Comparison of ENCODE assay signal across 2 cellular contexts in the genomic region with DNA sequence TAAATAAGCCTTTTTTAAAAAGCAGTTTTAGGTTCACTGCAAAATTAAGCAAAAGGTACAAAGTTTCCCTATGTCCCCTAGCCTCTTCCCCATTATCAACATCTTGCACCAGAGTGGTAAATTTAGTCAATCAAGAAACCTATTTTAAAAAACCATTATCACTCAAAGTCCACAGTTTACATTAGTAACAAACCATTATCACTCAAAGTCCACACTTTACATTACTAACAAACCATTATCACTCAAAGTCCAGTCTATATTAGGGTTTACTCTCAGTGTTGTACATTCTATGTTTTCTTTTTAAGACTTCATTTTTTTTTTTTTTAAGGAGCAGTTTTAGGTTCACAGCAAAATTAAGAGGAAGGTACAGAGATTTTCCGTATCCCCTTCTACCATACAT.
TF ChIP-seq lines count a peak whose summit lies in the region.

No MANE protein-coding gene starts in this region.

TF ChIP-seq in HepG2, 621 proteins besides CTCF, POLR2A, EP300 and RAD21:
- TF ChIP-seq, protein P1, sequence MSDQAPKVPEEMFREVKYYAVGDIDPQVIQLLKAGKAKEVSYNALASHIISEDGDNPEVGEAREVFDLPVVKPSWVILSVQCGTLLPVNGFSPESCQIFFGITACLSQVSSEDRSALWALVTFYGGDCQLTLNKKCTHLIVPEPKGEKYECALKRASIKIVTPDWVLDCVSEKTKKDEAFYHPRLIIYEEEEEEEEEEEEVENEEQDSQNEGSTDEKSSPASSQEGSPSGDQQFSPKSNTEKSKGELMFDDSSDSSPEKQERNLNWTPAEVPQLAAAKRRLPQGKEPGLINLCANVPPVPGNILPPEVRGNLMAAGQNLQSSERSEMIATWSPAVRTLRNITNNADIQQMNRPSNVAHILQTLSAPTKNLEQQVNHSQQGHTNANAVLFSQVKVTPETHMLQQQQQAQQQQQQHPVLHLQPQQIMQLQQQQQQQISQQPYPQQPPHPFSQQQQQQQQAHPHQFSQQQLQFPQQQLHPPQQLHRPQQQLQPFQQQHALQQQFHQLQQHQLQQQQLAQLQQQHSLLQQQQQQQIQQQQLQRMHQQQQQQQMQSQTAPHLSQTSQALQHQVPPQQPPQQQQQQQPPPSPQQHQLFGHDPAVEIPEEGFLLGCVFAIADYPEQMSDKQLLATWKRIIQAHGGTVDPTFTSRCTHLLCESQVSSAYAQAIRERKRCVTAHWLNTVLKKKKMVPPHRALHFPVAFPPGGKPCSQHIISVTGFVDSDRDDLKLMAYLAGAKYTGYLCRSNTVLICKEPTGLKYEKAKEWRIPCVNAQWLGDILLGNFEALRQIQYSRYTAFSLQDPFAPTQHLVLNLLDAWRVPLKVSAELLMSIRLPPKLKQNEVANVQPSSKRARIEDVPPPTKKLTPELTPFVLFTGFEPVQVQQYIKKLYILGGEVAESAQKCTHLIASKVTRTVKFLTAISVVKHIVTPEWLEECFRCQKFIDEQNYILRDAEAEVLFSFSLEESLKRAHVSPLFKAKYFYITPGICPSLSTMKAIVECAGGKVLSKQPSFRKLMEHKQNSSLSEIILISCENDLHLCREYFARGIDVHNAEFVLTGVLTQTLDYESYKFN (CRISPR knock-in tag; conservative IDR thresholded peaks at IDR 0.05) = peak; percentile 62
- TF ChIP-seq JUN (CRISPR knock-in tag; IDR thresholded peaks at IDR 0.05) (no peak), HNF4G (IDR thresholded peaks at IDR 0.05; ENCODE audit: borderline replicate concordance, low read depth, low read length) (0 out of 2 replicates have a peak, but pooled peaks have one; percentile 23), HNF4G (CRISPR knock-in tag; IDR thresholded peaks at IDR 0.05; ENCODE audit: borderline replicate concordance, low read depth) (no peak), MIXL1 (CRISPR knock-in tag; IDR thresholded peaks at IDR 0.05) (0 out of 2 replicates have a peak, but pooled peaks have one; percentile 42), NCOR1 (IDR thresholded peaks at IDR 0.05; ENCODE audit: borderline replicate concordance, low read length) (peak; percentile 73; the same call in 1 of the 2 replicates), HNF4A (CRISPR knock-in tag; IDR thresholded peaks at IDR 0.05) (peak; percentile 59; the same call in 1 of the 2 replicates), YEATS4 (CRISPR knock-in tag; IDR thresholded peaks at IDR 0.05; ENCODE audit: borderline replicate concordance) (no peak), POLR2AphosphoS5 (IDR thresholded peaks at IDR 0.05; ENCODE audit: low read depth, low read length) (no peak), FOXA3 (CRISPR knock-in tag; IDR thresholded peaks at IDR 0.05) (0 out of 2 replicates have a peak, but pooled peaks have one; percentile 11), EHMT2 (IDR thresholded peaks at IDR 0.05; ENCODE audit: borderline replicate concordance, low read depth, low read length) (peak; percentile 21; the same call in 1 of the 2 replicates)
- TF ChIP-seq, protein P2, sequence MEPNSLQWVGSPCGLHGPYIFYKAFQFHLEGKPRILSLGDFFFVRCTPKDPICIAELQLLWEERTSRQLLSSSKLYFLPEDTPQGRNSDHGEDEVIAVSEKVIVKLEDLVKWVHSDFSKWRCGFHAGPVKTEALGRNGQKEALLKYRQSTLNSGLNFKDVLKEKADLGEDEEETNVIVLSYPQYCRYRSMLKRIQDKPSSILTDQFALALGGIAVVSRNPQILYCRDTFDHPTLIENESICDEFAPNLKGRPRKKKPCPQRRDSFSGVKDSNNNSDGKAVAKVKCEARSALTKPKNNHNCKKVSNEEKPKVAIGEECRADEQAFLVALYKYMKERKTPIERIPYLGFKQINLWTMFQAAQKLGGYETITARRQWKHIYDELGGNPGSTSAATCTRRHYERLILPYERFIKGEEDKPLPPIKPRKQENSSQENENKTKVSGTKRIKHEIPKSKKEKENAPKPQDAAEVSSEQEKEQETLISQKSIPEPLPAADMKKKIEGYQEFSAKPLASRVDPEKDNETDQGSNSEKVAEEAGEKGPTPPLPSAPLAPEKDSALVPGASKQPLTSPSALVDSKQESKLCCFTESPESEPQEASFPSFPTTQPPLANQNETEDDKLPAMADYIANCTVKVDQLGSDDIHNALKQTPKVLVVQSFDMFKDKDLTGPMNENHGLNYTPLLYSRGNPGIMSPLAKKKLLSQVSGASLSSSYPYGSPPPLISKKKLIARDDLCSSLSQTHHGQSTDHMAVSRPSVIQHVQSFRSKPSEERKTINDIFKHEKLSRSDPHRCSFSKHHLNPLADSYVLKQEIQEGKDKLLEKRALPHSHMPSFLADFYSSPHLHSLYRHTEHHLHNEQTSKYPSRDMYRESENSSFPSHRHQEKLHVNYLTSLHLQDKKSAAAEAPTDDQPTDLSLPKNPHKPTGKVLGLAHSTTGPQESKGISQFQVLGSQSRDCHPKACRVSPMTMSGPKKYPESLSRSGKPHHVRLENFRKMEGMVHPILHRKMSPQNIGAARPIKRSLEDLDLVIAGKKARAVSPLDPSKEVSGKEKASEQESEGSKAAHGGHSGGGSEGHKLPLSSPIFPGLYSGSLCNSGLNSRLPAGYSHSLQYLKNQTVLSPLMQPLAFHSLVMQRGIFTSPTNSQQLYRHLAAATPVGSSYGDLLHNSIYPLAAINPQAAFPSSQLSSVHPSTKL (CRISPR knock-in tag; IDR thresholded peaks at IDR 0.05) = 0 out of 2 replicates have a peak, but pooled peaks have one; percentile 25
- TF ChIP-seq, protein P3, sequence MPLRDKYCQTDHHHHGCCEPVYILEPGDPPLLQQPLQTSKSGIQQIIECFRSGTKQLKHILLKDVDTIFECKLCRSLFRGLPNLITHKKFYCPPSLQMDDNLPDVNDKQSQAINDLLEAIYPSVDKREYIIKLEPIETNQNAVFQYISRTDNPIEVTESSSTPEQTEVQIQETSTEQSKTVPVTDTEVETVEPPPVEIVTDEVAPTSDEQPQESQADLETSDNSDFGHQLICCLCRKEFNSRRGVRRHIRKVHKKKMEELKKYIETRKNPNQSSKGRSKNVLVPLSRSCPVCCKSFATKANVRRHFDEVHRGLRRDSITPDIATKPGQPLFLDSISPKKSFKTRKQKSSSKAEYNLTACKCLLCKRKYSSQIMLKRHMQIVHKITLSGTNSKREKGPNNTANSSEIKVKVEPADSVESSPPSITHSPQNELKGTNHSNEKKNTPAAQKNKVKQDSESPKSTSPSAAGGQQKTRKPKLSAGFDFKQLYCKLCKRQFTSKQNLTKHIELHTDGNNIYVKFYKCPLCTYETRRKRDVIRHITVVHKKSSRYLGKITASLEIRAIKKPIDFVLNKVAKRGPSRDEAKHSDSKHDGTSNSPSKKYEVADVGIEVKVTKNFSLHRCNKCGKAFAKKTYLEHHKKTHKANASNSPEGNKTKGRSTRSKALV (CRISPR knock-in tag; IDR thresholded peaks at IDR 0.05) = no peak

TF ChIP-seq in WTC11, 78 proteins besides CTCF, POLR2A, EP300 and RAD21:
- TF ChIP-seq, protein P4, sequence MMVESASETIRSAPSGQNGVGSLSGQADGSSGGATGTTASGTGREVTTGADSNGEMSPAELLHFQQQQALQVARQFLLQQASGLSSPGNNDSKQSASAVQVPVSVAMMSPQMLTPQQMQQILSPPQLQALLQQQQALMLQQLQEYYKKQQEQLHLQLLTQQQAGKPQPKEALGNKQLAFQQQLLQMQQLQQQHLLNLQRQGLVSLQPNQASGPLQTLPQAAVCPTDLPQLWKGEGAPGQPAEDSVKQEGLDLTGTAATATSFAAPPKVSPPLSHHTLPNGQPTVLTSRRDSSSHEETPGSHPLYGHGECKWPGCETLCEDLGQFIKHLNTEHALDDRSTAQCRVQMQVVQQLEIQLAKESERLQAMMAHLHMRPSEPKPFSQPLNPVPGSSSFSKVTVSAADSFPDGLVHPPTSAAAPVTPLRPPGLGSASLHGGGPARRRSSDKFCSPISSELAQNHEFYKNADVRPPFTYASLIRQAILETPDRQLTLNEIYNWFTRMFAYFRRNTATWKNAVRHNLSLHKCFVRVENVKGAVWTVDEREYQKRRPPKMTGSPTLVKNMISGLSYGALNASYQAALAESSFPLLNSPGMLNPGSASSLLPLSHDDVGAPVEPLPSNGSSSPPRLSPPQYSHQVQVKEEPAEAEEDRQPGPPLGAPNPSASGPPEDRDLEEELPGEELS (CRISPR knock-in tag; IDR thresholded peaks at IDR 0.05) = no peak
- TF ChIP-seq EMX1 (CRISPR knock-in tag; IDR thresholded peaks at IDR 0.05) (no peak), OVOL2 (CRISPR knock-in tag; IDR thresholded peaks at IDR 0.05; ENCODE audit: borderline replicate concordance) (no peak), PRRX2 (CRISPR knock-in tag; IDR thresholded peaks at IDR 0.05) (no peak), MXD4 (CRISPR knock-in tag; IDR thresholded peaks at IDR 0.05; ENCODE audit: borderline replicate concordance) (no peak), HMGA2 (CRISPR knock-in tag; IDR thresholded peaks at IDR 0.05) (no peak), TCF7 (CRISPR knock-in tag; IDR thresholded peaks at IDR 0.05; ENCODE audit: low read depth) (no peak), ZNF671 (CRISPR knock-in tag; IDR thresholded peaks at IDR 0.05) (no peak), FOXP1 (CRISPR knock-in tag; IDR thresholded peaks at IDR 0.05; ENCODE audit: borderline replicate concordance) (no peak), RORB (CRISPR knock-in tag; IDR thresholded peaks at IDR 0.05) (no peak)
- TF ChIP-seq, protein P5, sequence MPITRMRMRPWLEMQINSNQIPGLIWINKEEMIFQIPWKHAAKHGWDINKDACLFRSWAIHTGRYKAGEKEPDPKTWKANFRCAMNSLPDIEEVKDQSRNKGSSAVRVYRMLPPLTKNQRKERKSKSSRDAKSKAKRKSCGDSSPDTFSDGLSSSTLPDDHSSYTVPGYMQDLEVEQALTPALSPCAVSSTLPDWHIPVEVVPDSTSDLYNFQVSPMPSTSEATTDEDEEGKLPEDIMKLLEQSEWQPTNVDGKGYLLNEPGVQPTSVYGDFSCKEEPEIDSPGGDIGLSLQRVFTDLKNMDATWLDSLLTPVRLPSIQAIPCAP (CRISPR knock-in tag; IDR thresholded peaks at IDR 0.05) = no peak
- TF ChIP-seq, protein P6, sequence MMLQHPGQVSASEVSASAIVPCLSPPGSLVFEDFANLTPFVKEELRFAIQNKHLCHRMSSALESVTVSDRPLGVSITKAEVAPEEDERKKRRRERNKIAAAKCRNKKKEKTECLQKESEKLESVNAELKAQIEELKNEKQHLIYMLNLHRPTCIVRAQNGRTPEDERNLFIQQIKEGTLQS (CRISPR knock-in tag; conservative IDR thresholded peaks at IDR 0.05) = no peak
- TF ChIP-seq, protein P7, sequence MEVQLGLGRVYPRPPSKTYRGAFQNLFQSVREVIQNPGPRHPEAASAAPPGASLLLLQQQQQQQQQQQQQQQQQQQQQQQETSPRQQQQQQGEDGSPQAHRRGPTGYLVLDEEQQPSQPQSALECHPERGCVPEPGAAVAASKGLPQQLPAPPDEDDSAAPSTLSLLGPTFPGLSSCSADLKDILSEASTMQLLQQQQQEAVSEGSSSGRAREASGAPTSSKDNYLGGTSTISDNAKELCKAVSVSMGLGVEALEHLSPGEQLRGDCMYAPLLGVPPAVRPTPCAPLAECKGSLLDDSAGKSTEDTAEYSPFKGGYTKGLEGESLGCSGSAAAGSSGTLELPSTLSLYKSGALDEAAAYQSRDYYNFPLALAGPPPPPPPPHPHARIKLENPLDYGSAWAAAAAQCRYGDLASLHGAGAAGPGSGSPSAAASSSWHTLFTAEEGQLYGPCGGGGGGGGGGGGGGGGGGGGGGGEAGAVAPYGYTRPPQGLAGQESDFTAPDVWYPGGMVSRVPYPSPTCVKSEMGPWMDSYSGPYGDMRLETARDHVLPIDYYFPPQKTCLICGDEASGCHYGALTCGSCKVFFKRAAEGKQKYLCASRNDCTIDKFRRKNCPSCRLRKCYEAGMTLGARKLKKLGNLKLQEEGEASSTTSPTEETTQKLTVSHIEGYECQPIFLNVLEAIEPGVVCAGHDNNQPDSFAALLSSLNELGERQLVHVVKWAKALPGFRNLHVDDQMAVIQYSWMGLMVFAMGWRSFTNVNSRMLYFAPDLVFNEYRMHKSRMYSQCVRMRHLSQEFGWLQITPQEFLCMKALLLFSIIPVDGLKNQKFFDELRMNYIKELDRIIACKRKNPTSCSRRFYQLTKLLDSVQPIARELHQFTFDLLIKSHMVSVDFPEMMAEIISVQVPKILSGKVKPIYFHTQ (CRISPR knock-in tag; IDR thresholded peaks at IDR 0.05) = no peak
- TF ChIP-seq, protein P8, sequence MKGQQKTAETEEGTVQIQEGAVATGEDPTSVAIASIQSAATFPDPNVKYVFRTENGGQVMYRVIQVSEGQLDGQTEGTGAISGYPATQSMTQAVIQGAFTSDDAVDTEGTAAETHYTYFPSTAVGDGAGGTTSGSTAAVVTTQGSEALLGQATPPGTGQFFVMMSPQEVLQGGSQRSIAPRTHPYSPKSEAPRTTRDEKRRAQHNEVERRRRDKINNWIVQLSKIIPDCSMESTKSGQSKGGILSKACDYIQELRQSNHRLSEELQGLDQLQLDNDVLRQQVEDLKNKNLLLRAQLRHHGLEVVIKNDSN (CRISPR knock-in tag; IDR thresholded peaks at IDR 0.05) = no peak
